ENCODE assay signal across 30 cellular contexts in the genomic region with DNA sequence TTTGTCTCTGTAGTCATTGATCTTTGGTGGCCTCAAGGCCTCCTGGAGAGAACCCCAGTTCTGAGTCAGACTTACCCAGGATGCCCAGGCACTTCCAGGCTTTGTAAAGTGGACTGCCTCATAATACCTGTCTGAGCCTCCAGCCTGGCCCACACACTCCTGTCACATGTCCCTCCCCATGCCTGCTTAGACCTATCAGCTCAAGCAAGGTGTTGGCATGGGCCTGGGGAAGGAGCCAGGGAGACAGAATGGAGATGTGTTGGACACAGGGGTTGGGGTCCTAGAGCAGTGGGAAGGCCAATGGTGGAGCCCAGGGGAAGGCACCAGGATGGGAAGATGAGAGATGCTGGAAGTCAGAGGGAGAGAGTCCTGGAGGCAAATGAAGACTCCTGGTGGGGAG.
"Had no signal": no experiment of that assay in that cellular context is flagged by ENCODE, and none has a peak within 500 bp of the region (broad histone marks: within the 10 kb centered on the region; RNA-seq: fewer than 3 reads in every experiment).

No MANE protein-coding gene starts in this region.

- H3K27ac Mint-ChIP-seq: activated CD4-positive, alpha-beta memory T cell treated with anti-CD3 and anti-CD28 coated beads for 36 hours; activated CD4-positive, alpha-beta T cell treated with anti-CD3 and anti-CD28 coated beads, Interleukin-2, amount 10 ng/mL, durations not matched to agents 24 days and 14 days; activated naive CD4-positive, alpha-beta T cell treated with anti-CD3 and anti-CD28 coated beads, Interleukin-2, amount 10 ng/mL, durations not matched to agents 7 days and 5 days; activated naive CD8-positive, alpha-beta T cell treated with anti-CD3 and anti-CD28 coated beads, Interleukin-2, amount 10 ng/mL, durations not matched to agents 7 days and 5 days; activated T-helper 1 cell treated with anti-CD3 and anti-CD28 coated beads, Interleukin-12 subunit alpha, Interleukin-12 subunit beta, Interleukin-2, Interleukin-4 antibody, amounts not matched to agents 30 ng/mL and 10 ng/mL and 1 ng/mL, durations not matched to agents 14 hours and 24 hours and 36 hours; nephron had no signal

- H3K27me3 Mint-ChIP-seq: activated CD4-positive, alpha-beta memory T cell treated with anti-CD3 and anti-CD28 coated beads for 36 hours; activated CD4-positive, alpha-beta T cell treated with anti-CD3 and anti-CD28 coated beads, Interleukin-2, amount 10 ng/mL, durations not matched to agents 24 days and 14 days; activated naive CD8-positive, alpha-beta T cell treated with anti-CD3 and anti-CD28 coated beads, Interleukin-2, amount 10 ng/mL, durations not matched to agents 7 days and 5 days had no signal

- H3K36me3 ChIP-seq: ascending aorta, pancreas, right atrium auricular region, tibial nerve had no signal

- H3K4me1 ChIP-seq: esophagus muscularis mucosa, pancreas, right atrium auricular region, tibial nerve had no signal

- H3K79me2 ChIP-seq: hepatocyte had no signal

- H3K36me3 Mint-ChIP-seq: activated CD4-positive, alpha-beta memory T cell treated with anti-CD3 and anti-CD28 coated beads for 36 hours; activated naive CD4-positive, alpha-beta T cell treated with anti-CD3 and anti-CD28 coated beads, Interleukin-2, amount 10 ng/mL, durations not matched to agents 7 days and 5 days; activated naive CD8-positive, alpha-beta T cell treated with anti-CD3 and anti-CD28 coated beads, Interleukin-2, amount 10 ng/mL, durations not matched to agents 7 days and 5 days had no signal

- H3K4me3 ChIP-seq: ascending aorta, esophagus muscularis mucosa, hepatocyte, pancreas, right atrium auricular region, tibial nerve had no signal

- H3K27me3 ChIP-seq: ascending aorta, esophagus muscularis mucosa, hepatocyte, pancreas, right atrium auricular region, tibial nerve had no signal

- H2AFZ ChIP-seq: hepatocyte had no signal

- H3K9me3 Mint-ChIP-seq: activated CD4-positive, alpha-beta memory T cell treated with anti-CD3 and anti-CD28 coated beads for 36 hours; activated CD4-positive, alpha-beta T cell treated with anti-CD3 and anti-CD28 coated beads, Interleukin-2, amount 10 ng/mL, durations not matched to agents 24 days and 14 days; activated naive CD4-positive, alpha-beta T cell treated with anti-CD3 and anti-CD28 coated beads, Interleukin-2, amount 10 ng/mL, durations not matched to agents 7 days and 5 days; activated T-helper 1 cell treated with anti-CD3 and anti-CD28 coated beads, Interleukin-12 subunit alpha, Interleukin-12 subunit beta, Interleukin-2, Interleukin-4 antibody, amounts not matched to agents 30 ng/mL and 10 ng/mL and 1 ng/mL, durations not matched to agents 14 hours and 24 hours and 36 hours; nephron had no signal

- H3K27ac ChIP-seq: ascending aorta, esophagus muscularis mucosa, hepatocyte, pancreas, right atrium auricular region, tibial nerve, WERI-Rb-1 had no signal

- H3K4me3 Mint-ChIP-seq: activated CD4-positive, alpha-beta memory T cell treated with anti-CD3 and anti-CD28 coated beads for 36 hours; activated CD4-positive, alpha-beta T cell treated with anti-CD3 and anti-CD28 coated beads, Interleukin-2, amount 10 ng/mL, durations not matched to agents 24 days and 14 days; activated naive CD4-positive, alpha-beta T cell treated with anti-CD3 and anti-CD28 coated beads, Interleukin-2, amount 10 ng/mL, durations not matched to agents 7 days and 5 days; activated naive CD8-positive, alpha-beta T cell treated with anti-CD3 and anti-CD28 coated beads, Interleukin-2, amount 10 ng/mL, durations not matched to agents 7 days and 5 days; activated T-helper 1 cell treated with anti-CD3 and anti-CD28 coated beads, Interleukin-12 subunit alpha, Interleukin-12 subunit beta, Interleukin-2, Interleukin-4 antibody, amounts not matched to agents 30 ng/mL and 10 ng/mL and 1 ng/mL, durations not matched to agents 14 hours and 24 hours and 36 hours; nephron had no signal

- H3K4me2 ChIP-seq: hepatocyte had no signal

- ATAC-seq: left cardiac atrium, pancreas had no signal

- FAIRE-seq: colon, pancreas, TTC549 had no signal

- DNase-seq: activated CD4-positive, alpha-beta memory T cell treated with anti-CD3 and anti-CD28 coated beads for 36 hours; activated CD4-positive, alpha-beta T cell treated with anti-CD3 and anti-CD28 coated beads, Interleukin-2, amount 10 ng/mL, durations not matched to agents 24 days and 14 days; activated CD4-positive, CD25-positive, alpha-beta regulatory T cell treated with anti-CD3 and anti-CD28 coated beads, Interleukin-2, amount 50 U/mL, for 72 hours; activated CD8-positive, alpha-beta memory T cell treated with anti-CD3 and anti-CD28 coated beads, Interleukin-2, amount 50 U/mL, for 4 hours; activated gamma-delta T cell; activated naive CD4-positive, alpha-beta T cell treated with anti-CD3 and anti-CD28 coated beads, Interleukin-2, amount 10 ng/mL, durations not matched to agents 7 days and 5 days; activated naive CD8-positive, alpha-beta T cell treated with anti-CD3 and anti-CD28 coated beads, Interleukin-2, amount 10 ng/mL, durations not matched to agents 7 days and 5 days; activated T-cell treated with anti-CD3 and anti-CD28 coated beads, Interleukin-2, amount 50 U/mL, for 1 hour; central memory CD4-positive, alpha-beta T cell; dermis blood vessel endothelial cell; effector CD4-positive, alpha-beta T cell; islet precursor cell; left cardiac atrium; mammary epithelial cell; nucleus accumbens; pancreas; stimulated activated CD4-positive, alpha-beta T cell treated with anti-CD3 and anti-CD28 coated beads, Interleukin-15, amount 100 ng/mL, for 24 hours; stimulated activated CD4-positive, alpha-beta T cell treated with anti-CD3 and anti-CD28 coated beads, Interleukin-2, amount 100 ng/mL, for 24 hours; stimulated activated naive CD4-positive, alpha-beta T cell treated with Interleukin-2 at 50 U/mL for 16 hours; T-helper 9 cell; WERI-Rb-1 had no signal

- H3K4me1 Mint-ChIP-seq: activated CD4-positive, alpha-beta T cell treated with anti-CD3 and anti-CD28 coated beads, Interleukin-2, amount 10 ng/mL, durations not matched to agents 24 days and 14 days; activated naive CD4-positive, alpha-beta T cell treated with anti-CD3 and anti-CD28 coated beads, Interleukin-2, amount 10 ng/mL, durations not matched to agents 7 days and 5 days; activated naive CD8-positive, alpha-beta T cell treated with anti-CD3 and anti-CD28 coated beads, Interleukin-2, amount 10 ng/mL, durations not matched to agents 7 days and 5 days; nephron had no signal

- H3K9me3 ChIP-seq: ascending aorta, esophagus muscularis mucosa, pancreas, right atrium auricular region, tibial nerve had no signal
